ENCODE assay signal across 10 cellular contexts in genomic region chr13:28495586-28496564, GRCh38. TPM values are rescaled to one million over a fixed set of nuclear protein-coding genes. Genes with fewer than 3 reads are reported as not detected.
A peak's percentile ranks its signal among the peaks of the same experiment; 100 is the strongest.
DNase-seq lines count a peak whose midpoint lies in the region; ATAC-seq and TF ChIP-seq lines count a peak whose summit lies in the region.
"Had no signal": no experiment of that assay in that cellular context is flagged by ENCODE, and none has a peak within 500 bp of the region (broad histone marks: within the 10 kb centered on the region; RNA-seq: fewer than 3 reads in every experiment).

No MANE protein-coding gene starts in this region.

- no peak for TF ChIP-seq CTCF in testis (IDR thresholded peaks at IDR 0.05)
- no peak for TF ChIP-seq CTCF in PC-9 (conservative IDR thresholded peaks at IDR 0.05)

- no peak overlapping the region for H2AFZ ChIP-seq in PC-9

- TF ChIP-seq POLR2A in testis (IDR thresholded peaks at IDR 0.05), result no peak

- ATAC-seq in activated CD4-positive, alpha-beta T cell treated with anti-CD3 and anti-CD28 coated beads for 36 hours, result no peak

- H3K27me3 Mint-ChIP-seq in activated CD4-positive, alpha-beta T cell treated with anti-CD3 and anti-CD28 coated beads for 36 hours, result peaks cover 32% of the 10 kb centered on the region
- peaks cover 62% of the 10 kb centered on the region for H3K27me3 Mint-ChIP-seq in activated CD4-positive, alpha-beta memory T cell treated with anti-CD3 and anti-CD28 coated beads, Interleukin-2, amount 10 ng/mL, durations not matched to agents 7 days and 5 days

- H3K9me3 ChIP-seq in iPS-18a (ENCODE audit: control insufficient read depth, low read depth, low read length) (no peaks in the 10 kb centered on the region), testis (no peaks in the 10 kb centered on the region), PC-9 (ENCODE audit: insufficient read depth, low read depth) (no peaks in the 10 kb centered on the region)

- POLR2A ChIA-PET in activated CD4-positive, alpha-beta T cell treated with anti-CD3 and anti-CD28 coated beads for 36 hours (lab: Charles Lee), result interaction anchor here (0.7 kb wide), 1 partner anchor 13 kb away, joined by 3 read pairs; no protein-coding TSS in a partner anchor
- POLR2A ChIA-PET in activated CD4-positive, alpha-beta memory T cell treated with anti-CD3 and anti-CD28 coated beads, Interleukin-2, amount 10 ng/mL, durations not matched to agents 7 days and 5 days (lab: Charles Lee), result no interaction called here
- POLR2A ChIA-PET in PC-9 (lab: Charles Lee; ENCODE audit: unreplicated experiment), result no interaction called here

- H3K36me3 Mint-ChIP-seq in activated CD4-positive, alpha-beta T cell treated with anti-CD3 and anti-CD28 coated beads for 36 hours (ENCODE audit: low read depth), result peaks cover 2% of the 10 kb centered on the region
- no peaks in the 10 kb centered on the region for H3K36me3 Mint-ChIP-seq in activated CD4-positive, alpha-beta memory T cell treated with anti-CD3 and anti-CD28 coated beads, Interleukin-2, amount 10 ng/mL, durations not matched to agents 7 days and 5 days (ENCODE audit: low read depth)

- no peak overlapping the region for H3K4me2 ChIP-seq in PC-9

- peak overlapping the region; percentile 59 for H3K9ac ChIP-seq in iPS-18a (ENCODE audit: low read length)

- peaks cover 15% of the 10 kb centered on the region for H3K4me1 Mint-ChIP-seq in activated CD4-positive, alpha-beta T cell treated with anti-CD3 and anti-CD28 coated beads for 36 hours
- peaks cover 17% of the 10 kb centered on the region for H3K4me1 Mint-ChIP-seq in activated CD4-positive, alpha-beta memory T cell treated with anti-CD3 and anti-CD28 coated beads, Interleukin-2, amount 10 ng/mL, durations not matched to agents 7 days and 5 days

- no peaks in the 10 kb centered on the region for H4K20me1 ChIP-seq in PC-9 (ENCODE audit: insufficient read depth)

- 23 to 28% methylated on average over 22 to 36 of the region's 36 CpGs for WGBS in testis, 2 donors

- H3K27ac ChIP-seq in iPS-18a (ENCODE audit: low read length) (no peak overlapping the region), testis (peak overlapping the region; percentile 41 to 78), PC-9 (no peak overlapping the region)

- CTCF ChIA-PET in activated CD4-positive, alpha-beta T cell treated with anti-CD3 and anti-CD28 coated beads for 36 hours (lab: Charles Lee), result no interaction called here
- CTCF ChIA-PET in activated CD4-positive, alpha-beta memory T cell treated with anti-CD3 and anti-CD28 coated beads, Interleukin-2, amount 10 ng/mL, durations not matched to agents 7 days and 5 days (lab: Charles Lee), result no interaction called here
- CTCF ChIA-PET in PC-9 (lab: Charles Lee), result no interaction called here

- H3K79me2 ChIP-seq in PC-9 (ENCODE audit: low read depth), result no peaks in the 10 kb centered on the region

- no peak for DNase-seq in activated CD4-positive, alpha-beta T cell treated with anti-CD3 and anti-CD28 coated beads for 36 hours
- no peak for DNase-seq in activated CD4-positive, alpha-beta T cell treated with anti-CD3 and anti-CD28 coated beads for 1 hour
- no peak for DNase-seq in activated CD4-positive, alpha-beta memory T cell treated with anti-CD3 and anti-CD28 coated beads, Interleukin-2, amount 10 ng/mL, durations not matched to agents 7 days and 5 days
- DNase-seq in testis, result no peak
- no peak for DNase-seq in PC-9
- DNase-seq in NCI-H1105 treated with DMSO at 0.1 percent for 48 hours (lab: John Stamatoyannopoulos, UW), result no peak
- no peak for DNase-seq in anterior cingulate cortex (lab: John Stamatoyannopoulos, UW)
- DNase-seq: GOT3 had no signal

- H3K27me3 ChIP-seq in iPS-18a (ENCODE audit: control insufficient read depth, insufficient read depth, low read length), result peaks cover 43% of the 10 kb centered on the region
- no peaks in the 10 kb centered on the region for H3K27me3 ChIP-seq in testis
- peaks cover 71% of the 10 kb centered on the region for H3K27me3 ChIP-seq in PC-9 (ENCODE audit: insufficient read depth, low read depth)

- BruUV-seq in PC-9 (replicated peaks; lab: Mats Ljungman, UMichigan), result no TSS peak

- peaks cover 40% of the 10 kb centered on the region for H3K4me1 ChIP-seq in iPS-18a (ENCODE audit: control insufficient read depth, low read depth, low read length)
- H3K4me1 ChIP-seq in testis, result no peaks in the 10 kb centered on the region
- H3K4me1 ChIP-seq in PC-9 (replicated peaks; ENCODE audit: insufficient read depth), result no peaks in the 10 kb centered on the region

- intact Hi-C loops in activated CD4-positive, alpha-beta T cell treated with anti-CD3 and anti-CD28 coated beads for 36 hours (cut with DNase I, micrococcal nuclease), result loop anchor here in 1 of 2 experiments (1.0 to 2.0 kb wide), 2 partner anchors 37 to 140 kb away; no protein-coding TSS in a partner anchor
- intact Hi-C loops in testis (cut with DNase I; ENCODE audit: low total_unique reads), result no loop called here
- intact Hi-C loops in PC-9 (cut with micrococcal nuclease; ENCODE audit: unreplicated experiment), result no loop called here

- peak overlapping the region; percentile 17 for H3K27ac Mint-ChIP-seq in activated CD4-positive, alpha-beta T cell treated with anti-CD3 and anti-CD28 coated beads for 36 hours
- H3K27ac Mint-ChIP-seq in activated CD4-positive, alpha-beta memory T cell treated with anti-CD3 and anti-CD28 coated beads, Interleukin-2, amount 10 ng/mL, durations not matched to agents 7 days and 5 days, result no peak overlapping the region

- H3K4me3 Mint-ChIP-seq in activated CD4-positive, alpha-beta T cell treated with anti-CD3 and anti-CD28 coated beads for 36 hours, result peak overlapping the region; percentile 61
- H3K4me3 Mint-ChIP-seq in activated CD4-positive, alpha-beta memory T cell treated with anti-CD3 and anti-CD28 coated beads, Interleukin-2, amount 10 ng/mL, durations not matched to agents 7 days and 5 days, result peak overlapping the region; percentile 51

- no peaks in the 10 kb centered on the region for H3K9me3 Mint-ChIP-seq in activated CD4-positive, alpha-beta T cell treated with anti-CD3 and anti-CD28 coated beads for 36 hours (ENCODE audit: low read depth)
- H3K9me3 Mint-ChIP-seq in activated CD4-positive, alpha-beta memory T cell treated with anti-CD3 and anti-CD28 coated beads, Interleukin-2, amount 10 ng/mL, durations not matched to agents 7 days and 5 days, result no peaks in the 10 kb centered on the region

- H3K36me3 ChIP-seq in iPS-18a (ENCODE audit: control insufficient read depth, low read depth, low read length), result no peaks in the 10 kb centered on the region
- no peaks in the 10 kb centered on the region for H3K36me3 ChIP-seq in testis (ENCODE audit: low read depth, missing control alignments)
- H3K36me3 ChIP-seq in PC-9 (ENCODE audit: low read depth), result no peaks in the 10 kb centered on the region

- H3K4me3 ChIP-seq in iPS-18a (ENCODE audit: low read length) (peak overlapping the region; percentile 88), testis (peak overlapping the region; percentile 59 to 67), PC-9 (no peak overlapping the region)

- no peaks in the 10 kb centered on the region for H3F3A ChIP-seq in PC-9 (ENCODE audit: insufficient read depth, low read depth)

- no peaks in the 10 kb centered on the region for H3K9me2 ChIP-seq in PC-9 (ENCODE audit: insufficient read depth)

RNA-seq across cellular contexts. Expression of gene FLT1, which starts 0.9 kb away (rescaled TPM):
- 10 to 100 TPM; 21.7 to 27.4 TPM for total RNA-seq in activated CD4-positive, alpha-beta T cell treated with anti-CD3 and anti-CD28 coated beads for 36 hours
- total RNA-seq in activated CD4-positive, alpha-beta memory T cell treated with anti-CD3 and anti-CD28 coated beads, Interleukin-2, amount 10 ng/mL, durations not matched to agents 7 days and 5 days, result 1 to 10 TPM; 2.0 to 2.5 TPM
- 10 to 100 TPM; 26.6 to 47.4 TPM for total RNA-seq in testis
- 48.1 TPM for polyA plus RNA-seq in testis (ENCODE audit: insufficient read depth, low read depth, low replicate concordance)
- not detected in 2 replicates for total RNA-seq in PC-9 (2021)
- total RNA-seq: NCI-H460 had no signal

Comparison
In these comparisons a context has a peak if more than half of its experiments do, and no peak if none do; other contexts are left out.
1. H3K27ac ChIP-seq: peak in testis (2 of 2); none in iPS-18a (single experiment) and PC-9 (single experiment).
2. RNA of gene FLT1, which starts 0.9 kb away (total RNA-seq): 26.6 to 47.4 TPM in testis and 21.7 to 27.4 TPM in activated CD4-positive, alpha-beta T cell treated with anti-CD3 and anti-CD28 coated beads for 36 hours; 2.0 to 2.5 TPM in activated CD4-positive, alpha-beta memory T cell treated with anti-CD3 and anti-CD28 coated beads, Interleukin-2, amount 10 ng/mL, durations not matched to agents 7 days and 5 days and not detected in PC-9; every median in the first group is over 4 times any median in the second.